2 cellular contexts compared by ENCODE assay signal in genomic region chr12:94170690-94171594, GRCh38.
A peak's percentile ranks its signal among the peaks of the same experiment; 100 is the strongest.
TF ChIP-seq lines count a peak whose summit lies in the region.

No MANE protein-coding gene starts in this region.

TF ChIP-seq in IMR-90, 13 proteins besides CTCF, POLR2A, EP300 and RAD21:
- TF ChIP-seq MAFK (IDR thresholded peaks at IDR 0.05; ENCODE audit: low read depth, low read length) (no peak), RFX5 (IDR thresholded peaks at IDR 0.05; ENCODE audit: low read depth, low read length) (no peak), SMC3 (IDR thresholded peaks at IDR 0.05; ENCODE audit: low read depth, low read length) (no peak), MXI1 (IDR thresholded peaks at IDR 0.05; ENCODE audit: borderline replicate concordance, low read depth, low read length) (no peak), FOS (IDR thresholded peaks at IDR 0.05; ENCODE audit: low read depth, low read length) (no peak), CHD1 (IDR thresholded peaks at IDR 0.05; ENCODE audit: low read depth, low read length) (no peak), USF2 (IDR thresholded peaks at IDR 0.05; ENCODE audit: low read depth, low read length) (no peak), NFE2L2 (IDR thresholded peaks at IDR 0.05; ENCODE audit: low read depth, low read length) (no peak), CEBPB (IDR thresholded peaks at IDR 0.05; ENCODE audit: low read depth, low read length) (no peak), RCOR1 (IDR thresholded peaks at IDR 0.05; ENCODE audit: insufficient replicate concordance, low read length) (no peak), MAZ (IDR thresholded peaks at IDR 0.05; ENCODE audit: borderline replicate concordance, low read depth, low read length) (no peak), ELK1 (IDR thresholded peaks at IDR 0.05; ENCODE audit: borderline replicate concordance, low read depth, low read length) (no peak), BHLHE40 (IDR thresholded peaks at IDR 0.05; ENCODE audit: low read depth, low read length) (no peak)

TF ChIP-seq in H1, 55 proteins besides CTCF, POLR2A, EP300 and RAD21:
- TF ChIP-seq TAF1 (IDR thresholded peaks at IDR 0.05; ENCODE audit: low read depth, low read length): no peak
- no peak for TF ChIP-seq SP4 (IDR thresholded peaks at IDR 0.05; ENCODE audit: low read length)
- TF ChIP-seq NANOG (IDR thresholded peaks at IDR 0.05; ENCODE audit: insufficient read depth, low read depth, low read length, poor library complexity, severe bottlenecking): peak; percentile 36
- TF ChIP-seq BACH1 (IDR thresholded peaks at IDR 0.05; ENCODE audit: low read length): no peak
- peak; percentile 79 for TF ChIP-seq TCF12 (IDR thresholded peaks at IDR 0.05; ENCODE audit: low read depth, low read length)
- TF ChIP-seq RBBP5 (IDR thresholded peaks at IDR 0.05; ENCODE audit: borderline replicate concordance, low read depth, low read length): no peak
- no peak for TF ChIP-seq YY1 (IDR thresholded peaks at IDR 0.05; ENCODE audit: low read depth, low read length)
- TF ChIP-seq KDM1A (IDR thresholded peaks at IDR 0.05; ENCODE audit: borderline replicate concordance, low read length): peak; percentile 90
